Comparison of ENCODE assay signal across 10 cellular contexts in the genomic region with DNA sequence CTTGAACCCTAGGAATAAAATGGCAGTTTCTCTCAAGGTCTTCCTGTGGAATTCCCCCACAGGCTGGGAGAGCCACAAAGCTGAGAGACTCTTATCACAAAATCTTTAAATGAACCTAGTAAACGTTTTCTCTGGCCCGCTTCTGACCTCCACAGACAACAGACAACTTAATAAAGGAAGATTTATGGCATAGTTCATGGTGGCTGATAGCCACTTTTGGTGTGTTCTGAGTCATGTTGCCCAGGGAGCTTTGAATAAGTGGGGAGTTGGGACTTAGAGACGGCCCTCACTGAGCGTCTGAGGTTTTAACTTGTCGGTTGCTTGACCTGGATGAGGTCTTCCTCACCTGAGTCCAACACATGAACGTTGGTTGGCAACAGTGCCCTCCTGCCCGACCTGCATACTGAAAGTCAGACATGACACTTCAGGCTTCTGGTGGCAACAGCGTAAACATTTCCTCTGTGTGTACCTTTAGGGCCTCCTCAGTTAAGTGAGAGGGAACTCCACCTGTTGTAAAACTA.
DNase-seq lines count a peak whose midpoint lies in the region; ATAC-seq and TF ChIP-seq lines count a peak whose summit lies in the region.
"Had no signal": no experiment of that assay in that cellular context is flagged by ENCODE, and none has a peak within 500 bp of the region (broad histone marks: within the 10 kb centered on the region; RNA-seq: fewer than 3 reads in every experiment).

No MANE protein-coding gene starts in this region.

- H3K4me1 ChIP-seq in skeletal muscle tissue (ENCODE audit: control insufficient read depth in 3 of 3, insufficient read depth in 3 of 3, low read length in 3 of 3): peaks cover 49 to 63% (median 52%) of the 10 kb centered on the region in 3 donors

- TF ChIP-seq CTCF in fibroblast of pulmonary artery (IDR thresholded peaks at IDR 0.05; ENCODE audit: low read length, missing control alignments): no peak

- H3K4me3 ChIP-seq in fibroblast of pulmonary artery (replicated peaks; ENCODE audit: low read depth, low read length) (no peak overlapping the region), skeletal muscle tissue (ENCODE audit: low read length in 3 of 3) (peak overlapping the region in 2 of 3 donors; percentile 2 to 16)

- ATAC-seq in GM19455 (IDR thresholded peaks at IDR 0.05; ENCODE audit: unreplicated experiment) (no peak), GM21360 (IDR thresholded peaks at IDR 0.05; ENCODE audit: unreplicated experiment) (no peak)

- H3K9me3 ChIP-seq in skeletal muscle tissue (ENCODE audit: control insufficient read depth in 3 of 3, low read length in 3 of 3): no peaks in the 10 kb centered on the region

- peak overlapping the region in 2 of 3 donors; percentile 42 to 43 for H3K9ac ChIP-seq in skeletal muscle tissue (ENCODE audit: low read depth in 1 of 3, low read length in 3 of 3)

- H3K36me3 ChIP-seq in skeletal muscle tissue (ENCODE audit: control insufficient read depth in 3 of 3, insufficient read depth in 3 of 3, low read length in 3 of 3): peaks cover 0 to 3% (median 0%) of the 10 kb centered on the region in 3 donors

- DNase-seq in H4 (ENCODE audit: low spot score) (peak; percentile 13), NOMO-1 treated with DMSO at 0.1 percent for 48 hours (lab: John Stamatoyannopoulos, UW; ENCODE audit: unreplicated experiment) (peak; percentile 48), fibroblast of pulmonary artery (ENCODE audit: low read depth) (peak; percentile 32), SHP77 (lab: John Stamatoyannopoulos, UW) (no peak)
- DNase-seq: activated CD4-positive, alpha-beta T cell treated with anti-CD3 and anti-CD28 coated beads for 4 hours; aorta; naive B cell had no signal

- H3K27ac ChIP-seq in skeletal muscle tissue (ENCODE audit: low read depth, low read length): peak overlapping the region; percentile 82

- H3K27me3 ChIP-seq in skeletal muscle tissue (ENCODE audit: control insufficient read depth in 3 of 3, insufficient read depth in 3 of 3, low read length in 3 of 3): no peaks in the 10 kb centered on the region

Comparison
In these comparisons a context has a peak if more than half of its experiments do, and no peak if none do; other contexts are left out.
1. DNase-seq: peak in H4 (single experiment), NOMO-1 treated with DMSO at 0.1 percent for 48 hours (single experiment) and fibroblast of pulmonary artery (single experiment); none in SHP77 (0 of 2).